27 cellular contexts compared by ENCODE assay signal in the genomic region with DNA sequence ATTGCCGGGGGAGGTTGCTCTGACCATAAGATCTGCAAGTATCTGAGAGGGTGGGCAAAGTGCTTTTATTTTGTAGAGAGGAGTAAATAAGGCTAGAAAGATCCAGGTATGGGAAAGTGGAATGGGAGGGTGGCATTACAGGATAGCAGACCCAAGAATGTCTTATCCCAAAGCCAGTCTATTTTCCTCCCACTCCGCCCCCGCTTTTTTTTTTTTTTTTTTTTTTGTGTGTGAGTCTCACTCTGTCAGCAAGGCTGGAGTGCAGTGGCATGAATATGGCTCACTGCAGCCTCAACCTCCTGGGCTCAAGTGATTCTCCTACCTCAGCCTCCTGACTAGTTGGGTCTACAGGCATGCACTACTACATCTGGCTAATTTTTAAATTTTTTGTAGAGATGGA.
"Had no signal": no experiment of that assay in that cellular context is flagged by ENCODE, and none has a peak within 500 bp of the region (broad histone marks: within the 10 kb centered on the region; RNA-seq: fewer than 3 reads in every experiment).

No MANE protein-coding gene starts in this region.

- H3K27me3 ChIP-seq: stomach, suprapubic skin, testis, thyroid gland, tibial artery, tibial nerve, transverse colon, upper lobe of left lung, upper lobe of right lung, uterus, vagina had no signal

- FAIRE-seq: urothelium cell line had no signal

- H3K36me3 ChIP-seq: stomach, suprapubic skin, thoracic aorta, thyroid gland, transverse colon, upper lobe of left lung, upper lobe of right lung, uterus, vagina had no signal

- H3K4me1 ChIP-seq: stomach, suprapubic skin, testis, thyroid gland, tibial artery, tibial nerve, transverse colon, upper lobe of left lung, upper lobe of right lung, uterus, vagina had no signal

- DNase-seq: stimulated activated CD4-positive, alpha-beta T cell treated with anti-CD3 and anti-CD28 coated beads, Interleukin-2, amount 100 ng/mL, for 48 hours; stimulated activated CD4-positive, alpha-beta T cell treated with anti-CD3 and anti-CD28 coated beads, Interleukin-4, amount 100 ng/mL, for 1 hour; stimulated activated CD4-positive, alpha-beta T cell treated with anti-CD3 and anti-CD28 coated beads, Interleukin-4, amount 100 ng/mL, for 24 hours; stimulated activated CD4-positive, alpha-beta T cell treated with anti-CD3 and anti-CD28 coated beads, Interleukin-4, amount 100 ng/mL, for 4 hours; stimulated activated CD8-positive, alpha-beta memory T cell treated with anti-CD3 and anti-CD28 coated beads, Interleukin-4, amount 100 ng/mL, for 48 hours; stimulated activated naive B cell treated with anti-CD40 and anti-IgM and Interleukin-4, amounts not matched to agents 10 μg/mL and 1 μg/mL and 100 μg/mL, for 72 hours; stimulated activated naive CD4-positive, alpha-beta T cell; stimulated activated naive CD4-positive, alpha-beta T cell treated with Interleukin-2 at 50 U/mL for 16 hours; stimulated activated naive CD8-positive, alpha-beta T cell treated with anti-CD3 and anti-CD28 coated beads, Interleukin-15, amount 100 ng/mL, for 72 hours; stimulated activated naive CD8-positive, alpha-beta T cell treated with anti-CD3 and anti-CD28 coated beads, Interleukin-15, Interleukin-2, amounts not matched to agents 100 U/mL and 50 U/mL, for 24 hours; stomach; substantia nigra; testis; thyroid gland; tibial artery; transverse colon; trophoblast cell; upper lobe of left lung; upper lobe of right lung; uterus had no signal

- ATAC-seq: stimulated activated effector memory CD8-positive, alpha-beta T cell treated with anti-CD3 and anti-CD28 coated beads, Interleukin-12 subunit alpha, Interleukin-12 subunit beta, amount 100 ng/mL, for 72 hours; stimulated activated memory B cell treated with anti-CD40 and anti-IgM and Interleukin-4, amounts not matched to agents 10 μg/mL and 1 μg/mL and 100 μg/mL, for 72 hours; stimulated activated naive B cell treated with anti-CD40 and anti-IgM and Interleukin-4, amounts not matched to agents 10 μg/mL and 1 μg/mL and 100 μg/mL, for 72 hours; stimulated activated naive CD8-positive, alpha-beta T cell treated with anti-CD3 and anti-CD28 coated beads, Interleukin-15, amount 100 ng/mL, for 72 hours; stimulated activated naive CD8-positive, alpha-beta T cell treated with anti-CD3 and anti-CD28 coated beads, Interleukin-15, Interleukin-2, amounts not matched to agents 100 U/mL and 50 U/mL, for 24 hours; upper lobe of right lung had no signal

- H3K4me3 ChIP-seq: stomach, suprapubic skin, testis, thoracic aorta, thyroid gland, tibial artery, tibial nerve, transverse colon, upper lobe of left lung, upper lobe of right lung, uterus, vagina had no signal

- H3K27ac ChIP-seq: stomach, suprapubic skin, testis, thoracic aorta, thyroid gland, tibial artery, tibial nerve, transverse colon, upper lobe of left lung, upper lobe of right lung, uterus, vagina had no signal

- H3K9me3 ChIP-seq: stomach, suprapubic skin, testis, thoracic aorta, thyroid gland, tibial artery, tibial nerve, transverse colon, upper lobe of left lung, upper lobe of right lung, uterus, vagina had no signal
